Comparison of ENCODE assay signal across 1 cellular context in the genomic region with DNA sequence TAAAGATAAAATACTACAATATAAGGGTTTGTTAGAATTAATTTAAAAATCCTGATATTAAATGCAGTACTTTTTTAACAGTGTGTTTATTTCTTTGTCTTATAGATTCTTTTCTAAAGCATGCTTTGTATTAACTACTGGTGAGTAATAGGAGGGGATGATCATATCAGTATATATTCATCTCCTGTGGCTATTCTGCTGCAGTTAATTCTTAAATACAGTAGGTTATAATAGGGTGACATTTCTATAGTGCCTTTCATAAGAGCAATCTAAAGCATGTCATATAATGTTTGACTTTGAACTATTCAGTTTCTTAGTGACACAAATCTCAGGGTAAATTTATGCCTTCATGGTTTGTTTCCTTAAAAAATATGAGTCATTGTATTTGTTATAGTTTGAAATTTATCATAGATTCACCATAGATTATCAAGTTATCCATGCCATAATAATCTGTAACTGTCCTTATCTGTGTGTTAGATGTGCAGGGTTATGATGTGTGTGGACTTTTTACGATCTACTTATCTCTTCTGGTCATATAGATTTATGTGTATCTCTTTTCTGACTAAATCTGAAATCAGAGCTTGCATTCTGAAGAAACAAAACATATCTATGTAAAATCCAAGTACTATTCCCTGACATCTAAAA.
TF ChIP-seq lines count a peak whose summit lies in the region.

No MANE protein-coding gene starts in this region.

TF ChIP-seq in HEK293, 187 proteins besides CTCF, POLR2A, EP300 and RAD21 (continued from another document):
- TF ChIP-seq, protein P1, sequence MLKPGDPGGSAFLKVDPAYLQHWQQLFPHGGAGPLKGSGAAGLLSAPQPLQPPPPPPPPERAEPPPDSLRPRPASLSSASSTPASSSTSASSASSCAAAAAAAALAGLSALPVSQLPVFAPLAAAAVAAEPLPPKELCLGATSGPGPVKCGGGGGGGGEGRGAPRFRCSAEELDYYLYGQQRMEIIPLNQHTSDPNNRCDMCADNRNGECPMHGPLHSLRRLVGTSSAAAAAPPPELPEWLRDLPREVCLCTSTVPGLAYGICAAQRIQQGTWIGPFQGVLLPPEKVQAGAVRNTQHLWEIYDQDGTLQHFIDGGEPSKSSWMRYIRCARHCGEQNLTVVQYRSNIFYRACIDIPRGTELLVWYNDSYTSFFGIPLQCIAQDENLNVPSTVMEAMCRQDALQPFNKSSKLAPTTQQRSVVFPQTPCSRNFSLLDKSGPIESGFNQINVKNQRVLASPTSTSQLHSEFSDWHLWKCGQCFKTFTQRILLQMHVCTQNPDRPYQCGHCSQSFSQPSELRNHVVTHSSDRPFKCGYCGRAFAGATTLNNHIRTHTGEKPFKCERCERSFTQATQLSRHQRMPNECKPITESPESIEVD (tag by site-specific recombination; IDR thresholded peaks at IDR 0.05) = peak; percentile 88
- TF ChIP-seq TCF7L2 (IDR thresholded peaks at IDR 0.05; ENCODE audit: borderline replicate concordance, low read depth, low read length) (peak; percentile 82), ZEB2 (tag by site-specific recombination; IDR thresholded peaks at IDR 0.05) (peak; percentile 97), ZNF433 (tag by site-specific recombination; IDR thresholded peaks at IDR 0.05; ENCODE audit: low read depth) (no peak), ZNF664 (tag by site-specific recombination; IDR thresholded peaks at IDR 0.05) (no peak), ZSCAN16 (tag by site-specific recombination; IDR thresholded peaks at IDR 0.05) (no peak), ZNF624 (tag by site-specific recombination; IDR thresholded peaks at IDR 0.05) (no peak), SP3 (tag by site-specific recombination; IDR thresholded peaks at IDR 0.05) (0 out of 2 replicates have a peak, but pooled peaks have one; percentile 9), ZNF561 (tag by site-specific recombination; IDR thresholded peaks at IDR 0.05; ENCODE audit: borderline replicate concordance) (no peak), OVOL3 (tag by site-specific recombination; IDR thresholded peaks at IDR 0.05) (peak; percentile 88), WT1 (tag by site-specific recombination; IDR thresholded peaks at IDR 0.05) (peak; percentile 69), GLI2 (tag by site-specific recombination; IDR thresholded peaks at IDR 0.05; ENCODE audit: borderline replicate concordance, low read depth) (peak; percentile 63; the same call in 1 of the 2 replicates), ZNF174 (tag by site-specific recombination; IDR thresholded peaks at IDR 0.05) (no peak), ZBTB21 (tag by site-specific recombination; IDR thresholded peaks at IDR 0.05) (0 out of 2 replicates have a peak, but pooled peaks have one; percentile 14), FEZF1 (tag by site-specific recombination; IDR thresholded peaks at IDR 0.05) (peak; percentile 89), ZNF626 (tag by site-specific recombination; IDR thresholded peaks at IDR 0.05) (no peak), ZNF133 (tag by site-specific recombination; IDR thresholded peaks at IDR 0.05) (no peak), ZNF843 (tag by site-specific recombination; IDR thresholded peaks at IDR 0.05) (peak; percentile 89), GFI1B (tag by site-specific recombination; IDR thresholded peaks at IDR 0.05) (peak; percentile 77; the same call in 1 of the 2 replicates), TRIM28 (IDR thresholded peaks at IDR 0.05; ENCODE audit: borderline replicate concordance, low read length) (no peak), ZFP37 (tag by site-specific recombination; IDR thresholded peaks at IDR 0.05) (no peak), KLF8 (tag by site-specific recombination; IDR thresholded peaks at IDR 0.05) (peak; percentile 80), ZNF629 (tag by site-specific recombination; IDR thresholded peaks at IDR 0.05) (peak; percentile 61; the same call in 1 of the 2 replicates), OSR2 (tag by site-specific recombination; IDR thresholded peaks at IDR 0.05) (peak; percentile 45; the same call in 1 of the 2 replicates), MEIS1 (CRISPR knock-in tag; IDR thresholded peaks at IDR 0.05; ENCODE audit: borderline replicate concordance) (0 out of 2 replicates have a peak, but pooled peaks have one; percentile 17), EGR2 (tag by site-specific recombination; IDR thresholded peaks at IDR 0.05; ENCODE audit: low read depth) (no peak), ZNF112 (tag by site-specific recombination; IDR thresholded peaks at IDR 0.05) (no peak), KLF10 (tag by site-specific recombination; IDR thresholded peaks at IDR 0.05) (peak; percentile 39; the same call in 1 of the 2 replicates), BCL11A (tag by site-specific recombination; IDR thresholded peaks at IDR 0.05; ENCODE audit: low read depth) (0 out of 2 replicates have a peak, but pooled peaks have one; percentile 50), ZNF24 (tag by site-specific recombination; IDR thresholded peaks at IDR 0.05) (peak; percentile 49; the same call in 1 of the 2 replicates), ZNF292 (tag by site-specific recombination; IDR thresholded peaks at IDR 0.05; ENCODE audit: borderline replicate concordance, low read depth) (no peak)
- TF ChIP-seq, protein P2, sequence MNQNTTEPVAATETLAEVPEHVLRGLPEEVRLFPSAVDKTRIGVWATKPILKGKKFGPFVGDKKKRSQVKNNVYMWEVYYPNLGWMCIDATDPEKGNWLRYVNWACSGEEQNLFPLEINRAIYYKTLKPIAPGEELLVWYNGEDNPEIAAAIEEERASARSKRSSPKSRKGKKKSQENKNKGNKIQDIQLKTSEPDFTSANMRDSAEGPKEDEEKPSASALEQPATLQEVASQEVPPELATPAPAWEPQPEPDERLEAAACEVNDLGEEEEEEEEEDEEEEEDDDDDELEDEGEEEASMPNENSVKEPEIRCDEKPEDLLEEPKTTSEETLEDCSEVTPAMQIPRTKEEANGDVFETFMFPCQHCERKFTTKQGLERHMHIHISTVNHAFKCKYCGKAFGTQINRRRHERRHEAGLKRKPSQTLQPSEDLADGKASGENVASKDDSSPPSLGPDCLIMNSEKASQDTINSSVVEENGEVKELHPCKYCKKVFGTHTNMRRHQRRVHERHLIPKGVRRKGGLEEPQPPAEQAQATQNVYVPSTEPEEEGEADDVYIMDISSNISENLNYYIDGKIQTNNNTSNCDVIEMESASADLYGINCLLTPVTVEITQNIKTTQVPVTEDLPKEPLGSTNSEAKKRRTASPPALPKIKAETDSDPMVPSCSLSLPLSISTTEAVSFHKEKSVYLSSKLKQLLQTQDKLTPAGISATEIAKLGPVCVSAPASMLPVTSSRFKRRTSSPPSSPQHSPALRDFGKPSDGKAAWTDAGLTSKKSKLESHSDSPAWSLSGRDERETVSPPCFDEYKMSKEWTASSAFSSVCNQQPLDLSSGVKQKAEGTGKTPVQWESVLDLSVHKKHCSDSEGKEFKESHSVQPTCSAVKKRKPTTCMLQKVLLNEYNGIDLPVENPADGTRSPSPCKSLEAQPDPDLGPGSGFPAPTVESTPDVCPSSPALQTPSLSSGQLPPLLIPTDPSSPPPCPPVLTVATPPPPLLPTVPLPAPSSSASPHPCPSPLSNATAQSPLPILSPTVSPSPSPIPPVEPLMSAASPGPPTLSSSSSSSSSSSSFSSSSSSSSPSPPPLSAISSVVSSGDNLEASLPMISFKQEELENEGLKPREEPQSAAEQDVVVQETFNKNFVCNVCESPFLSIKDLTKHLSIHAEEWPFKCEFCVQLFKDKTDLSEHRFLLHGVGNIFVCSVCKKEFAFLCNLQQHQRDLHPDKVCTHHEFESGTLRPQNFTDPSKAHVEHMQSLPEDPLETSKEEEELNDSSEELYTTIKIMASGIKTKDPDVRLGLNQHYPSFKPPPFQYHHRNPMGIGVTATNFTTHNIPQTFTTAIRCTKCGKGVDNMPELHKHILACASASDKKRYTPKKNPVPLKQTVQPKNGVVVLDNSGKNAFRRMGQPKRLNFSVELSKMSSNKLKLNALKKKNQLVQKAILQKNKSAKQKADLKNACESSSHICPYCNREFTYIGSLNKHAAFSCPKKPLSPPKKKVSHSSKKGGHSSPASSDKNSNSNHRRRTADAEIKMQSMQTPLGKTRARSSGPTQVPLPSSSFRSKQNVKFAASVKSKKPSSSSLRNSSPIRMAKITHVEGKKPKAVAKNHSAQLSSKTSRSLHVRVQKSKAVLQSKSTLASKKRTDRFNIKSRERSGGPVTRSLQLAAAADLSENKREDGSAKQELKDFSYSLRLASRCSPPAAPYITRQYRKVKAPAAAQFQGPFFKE (tag by site-specific recombination; IDR thresholded peaks at IDR 0.05; ENCODE audit: borderline replicate concordance) = no peak
- TF ChIP-seq, protein P3, sequence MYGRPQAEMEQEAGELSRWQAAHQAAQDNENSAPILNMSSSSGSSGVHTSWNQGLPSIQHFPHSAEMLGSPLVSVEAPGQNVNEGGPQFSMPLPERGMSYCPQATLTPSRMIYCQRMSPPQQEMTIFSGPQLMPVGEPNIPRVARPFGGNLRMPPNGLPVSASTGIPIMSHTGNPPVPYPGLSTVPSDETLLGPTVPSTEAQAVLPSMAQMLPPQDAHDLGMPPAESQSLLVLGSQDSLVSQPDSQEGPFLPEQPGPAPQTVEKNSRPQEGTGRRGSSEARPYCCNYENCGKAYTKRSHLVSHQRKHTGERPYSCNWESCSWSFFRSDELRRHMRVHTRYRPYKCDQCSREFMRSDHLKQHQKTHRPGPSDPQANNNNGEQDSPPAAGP (tag by site-specific recombination; IDR thresholded peaks at IDR 0.05) = no peak
- TF ChIP-seq, protein P4, sequence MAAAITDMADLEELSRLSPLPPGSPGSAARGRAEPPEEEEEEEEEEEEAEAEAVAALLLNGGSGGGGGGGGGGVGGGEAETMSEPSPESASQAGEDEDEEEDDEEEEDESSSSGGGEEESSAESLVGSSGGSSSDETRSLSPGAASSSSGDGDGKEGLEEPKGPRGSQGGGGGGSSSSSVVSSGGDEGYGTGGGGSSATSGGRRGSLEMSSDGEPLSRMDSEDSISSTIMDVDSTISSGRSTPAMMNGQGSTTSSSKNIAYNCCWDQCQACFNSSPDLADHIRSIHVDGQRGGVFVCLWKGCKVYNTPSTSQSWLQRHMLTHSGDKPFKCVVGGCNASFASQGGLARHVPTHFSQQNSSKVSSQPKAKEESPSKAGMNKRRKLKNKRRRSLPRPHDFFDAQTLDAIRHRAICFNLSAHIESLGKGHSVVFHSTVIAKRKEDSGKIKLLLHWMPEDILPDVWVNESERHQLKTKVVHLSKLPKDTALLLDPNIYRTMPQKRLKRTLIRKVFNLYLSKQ (tag by site-specific recombination; IDR thresholded peaks at IDR 0.05; ENCODE audit: borderline replicate concordance) = peak; percentile 10; the same call in 1 of the 2 replicates
